Comparison of ENCODE assay signal across 20 cellular contexts in genomic region chr9:132824151-132824550, GRCh38. TPM values are rescaled to one million over a fixed set of nuclear protein-coding genes. Genes with fewer than 3 reads are reported as not detected.
"Had no signal": no experiment of that assay in that cellular context is flagged by ENCODE, and none has a peak within 500 bp of the region (broad histone marks: within the 10 kb centered on the region; RNA-seq: fewer than 3 reads in every experiment).

No MANE protein-coding gene starts in this region.

- ATAC-seq: esophagus mucosa; stimulated activated naive CD8-positive, alpha-beta T cell treated with anti-CD3 and anti-CD28 coated beads, Interleukin-15, Interleukin-2, amounts not matched to agents 100 U/mL and 50 U/mL, for 24 hours had no signal

- H3K4me3 ChIP-seq: dorsolateral prefrontal cortex, heart left ventricle, mucosa of descending colon, smooth muscle cell, suprapubic skin, tibial artery, upper lobe of left lung, vagina had no signal

- H3K27me3 ChIP-seq: dorsolateral prefrontal cortex, heart left ventricle, suprapubic skin, upper lobe of left lung, vagina had no signal

- FAIRE-seq: endometrium, frontal cortex had no signal

- H3K36me3 ChIP-seq: heart left ventricle, suprapubic skin, upper lobe of left lung, vagina had no signal

- H3K9me3 ChIP-seq: heart left ventricle, mucosa of descending colon, suprapubic skin, tibial artery, upper lobe of left lung, vagina had no signal

- DNase-seq: cortex of kidney; dorsolateral prefrontal cortex; effector CD8-positive, alpha-beta T cell; heart left ventricle; hippocampal formation; kidney glomerular epithelial cell; mammary epithelial cell; mucosa of descending colon; posterior cingulate gyrus; stimulated activated CD4-positive, alpha-beta T cell treated with anti-CD3 and anti-CD28 coated beads, Interleukin-2, amount 100 ng/mL, for 48 hours; stimulated activated naive CD8-positive, alpha-beta T cell treated with anti-CD3 and anti-CD28 coated beads, Interleukin-15, Interleukin-2, amounts not matched to agents 100 U/mL and 50 U/mL, for 24 hours had no signal

- H3K4me1 ChIP-seq: heart left ventricle, suprapubic skin, tibial artery, vagina had no signal

- H3K36me3 Mint-ChIP-seq: naive thymus-derived CD8-positive, alpha-beta T cell had no signal

- H3K27ac ChIP-seq: dorsolateral prefrontal cortex, heart left ventricle, suprapubic skin, tibial artery, upper lobe of left lung, vagina had no signal

- H3K9me3 Mint-ChIP-seq: naive thymus-derived CD8-positive, alpha-beta T cell had no signal

RNA-seq across cellular contexts. Expression of gene AK8, which starts 53.9 kb away (rescaled TPM):
- total RNA-seq: naive thymus-derived CD8-positive, alpha-beta T cell had no signal
- polyA plus RNA-seq: heart left ventricle had no signal
